Comparison of ENCODE assay signal across 1 cellular context in the genomic region with DNA sequence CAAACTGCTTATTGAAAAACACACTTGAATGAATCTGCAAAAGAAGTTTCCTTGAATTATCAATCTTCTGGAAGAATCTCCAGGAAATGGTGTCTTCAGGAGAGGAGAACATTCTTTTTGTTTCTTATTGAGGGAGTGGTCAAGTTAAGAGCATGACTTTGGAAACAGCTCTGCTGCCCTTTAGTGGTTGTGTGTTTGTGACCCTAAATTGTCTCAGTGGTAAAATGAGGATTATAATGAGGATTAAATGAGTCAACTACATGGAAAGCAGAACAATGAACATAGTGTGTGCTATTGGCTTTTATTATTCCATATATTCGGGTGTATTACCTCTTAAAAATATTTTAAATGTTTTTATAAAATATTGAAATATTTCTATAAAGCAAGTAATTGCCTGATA.
TF ChIP-seq lines count a peak whose summit lies in the region.

No MANE protein-coding gene starts in this region.

TF ChIP-seq in HEK293, 187 proteins besides CTCF, POLR2A, EP300 and RAD21 (continued from another document):
- TF ChIP-seq, protein P1, sequence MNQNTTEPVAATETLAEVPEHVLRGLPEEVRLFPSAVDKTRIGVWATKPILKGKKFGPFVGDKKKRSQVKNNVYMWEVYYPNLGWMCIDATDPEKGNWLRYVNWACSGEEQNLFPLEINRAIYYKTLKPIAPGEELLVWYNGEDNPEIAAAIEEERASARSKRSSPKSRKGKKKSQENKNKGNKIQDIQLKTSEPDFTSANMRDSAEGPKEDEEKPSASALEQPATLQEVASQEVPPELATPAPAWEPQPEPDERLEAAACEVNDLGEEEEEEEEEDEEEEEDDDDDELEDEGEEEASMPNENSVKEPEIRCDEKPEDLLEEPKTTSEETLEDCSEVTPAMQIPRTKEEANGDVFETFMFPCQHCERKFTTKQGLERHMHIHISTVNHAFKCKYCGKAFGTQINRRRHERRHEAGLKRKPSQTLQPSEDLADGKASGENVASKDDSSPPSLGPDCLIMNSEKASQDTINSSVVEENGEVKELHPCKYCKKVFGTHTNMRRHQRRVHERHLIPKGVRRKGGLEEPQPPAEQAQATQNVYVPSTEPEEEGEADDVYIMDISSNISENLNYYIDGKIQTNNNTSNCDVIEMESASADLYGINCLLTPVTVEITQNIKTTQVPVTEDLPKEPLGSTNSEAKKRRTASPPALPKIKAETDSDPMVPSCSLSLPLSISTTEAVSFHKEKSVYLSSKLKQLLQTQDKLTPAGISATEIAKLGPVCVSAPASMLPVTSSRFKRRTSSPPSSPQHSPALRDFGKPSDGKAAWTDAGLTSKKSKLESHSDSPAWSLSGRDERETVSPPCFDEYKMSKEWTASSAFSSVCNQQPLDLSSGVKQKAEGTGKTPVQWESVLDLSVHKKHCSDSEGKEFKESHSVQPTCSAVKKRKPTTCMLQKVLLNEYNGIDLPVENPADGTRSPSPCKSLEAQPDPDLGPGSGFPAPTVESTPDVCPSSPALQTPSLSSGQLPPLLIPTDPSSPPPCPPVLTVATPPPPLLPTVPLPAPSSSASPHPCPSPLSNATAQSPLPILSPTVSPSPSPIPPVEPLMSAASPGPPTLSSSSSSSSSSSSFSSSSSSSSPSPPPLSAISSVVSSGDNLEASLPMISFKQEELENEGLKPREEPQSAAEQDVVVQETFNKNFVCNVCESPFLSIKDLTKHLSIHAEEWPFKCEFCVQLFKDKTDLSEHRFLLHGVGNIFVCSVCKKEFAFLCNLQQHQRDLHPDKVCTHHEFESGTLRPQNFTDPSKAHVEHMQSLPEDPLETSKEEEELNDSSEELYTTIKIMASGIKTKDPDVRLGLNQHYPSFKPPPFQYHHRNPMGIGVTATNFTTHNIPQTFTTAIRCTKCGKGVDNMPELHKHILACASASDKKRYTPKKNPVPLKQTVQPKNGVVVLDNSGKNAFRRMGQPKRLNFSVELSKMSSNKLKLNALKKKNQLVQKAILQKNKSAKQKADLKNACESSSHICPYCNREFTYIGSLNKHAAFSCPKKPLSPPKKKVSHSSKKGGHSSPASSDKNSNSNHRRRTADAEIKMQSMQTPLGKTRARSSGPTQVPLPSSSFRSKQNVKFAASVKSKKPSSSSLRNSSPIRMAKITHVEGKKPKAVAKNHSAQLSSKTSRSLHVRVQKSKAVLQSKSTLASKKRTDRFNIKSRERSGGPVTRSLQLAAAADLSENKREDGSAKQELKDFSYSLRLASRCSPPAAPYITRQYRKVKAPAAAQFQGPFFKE (tag by site-specific recombination; IDR thresholded peaks at IDR 0.05; ENCODE audit: borderline replicate concordance) = no peak
- TF ChIP-seq SETDB1 (IDR thresholded peaks at IDR 0.05; ENCODE audit: insufficient read length, low read length) (no peak), ZNF549 (tag by site-specific recombination; IDR thresholded peaks at IDR 0.05) (no peak), ZNF184 (tag by site-specific recombination; IDR thresholded peaks at IDR 0.05) (no peak), MEIS1 (CRISPR knock-in tag; IDR thresholded peaks at IDR 0.05; ENCODE audit: borderline replicate concordance) (no peak), KLF9 (tag by site-specific recombination; IDR thresholded peaks at IDR 0.05; ENCODE audit: low read depth) (no peak)
- TF ChIP-seq, protein P2, sequence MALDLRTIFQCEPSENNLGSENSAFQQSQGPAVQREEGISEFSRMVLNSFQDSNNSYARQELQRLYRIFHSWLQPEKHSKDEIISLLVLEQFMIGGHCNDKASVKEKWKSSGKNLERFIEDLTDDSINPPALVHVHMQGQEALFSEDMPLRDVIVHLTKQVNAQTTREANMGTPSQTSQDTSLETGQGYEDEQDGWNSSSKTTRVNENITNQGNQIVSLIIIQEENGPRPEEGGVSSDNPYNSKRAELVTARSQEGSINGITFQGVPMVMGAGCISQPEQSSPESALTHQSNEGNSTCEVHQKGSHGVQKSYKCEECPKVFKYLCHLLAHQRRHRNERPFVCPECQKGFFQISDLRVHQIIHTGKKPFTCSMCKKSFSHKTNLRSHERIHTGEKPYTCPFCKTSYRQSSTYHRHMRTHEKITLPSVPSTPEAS (tag by site-specific recombination; IDR thresholded peaks at IDR 0.05) = no peak
